7 cellular contexts compared by ENCODE assay signal in genomic region chr11:65915821-65916251, GRCh38. TPM values are rescaled to one million over a fixed set of nuclear protein-coding genes. Genes with fewer than 3 reads are reported as not detected.
DNase-seq lines count a peak whose midpoint lies in the region; FAIRE-seq and TF ChIP-seq lines count a peak whose summit lies in the region.

No MANE protein-coding gene starts in this region.

- peak overlapping the region; percentile 82 for H3K27ac ChIP-seq in brain microvascular endothelial cell
- peak overlapping the region; percentile 32 to 59 for H3K27ac ChIP-seq in kidney (ENCODE audit: low read depth in 2 of 2, low read length in 2 of 2)
- peak overlapping the region in 2 of 3 donors; percentile 46 to 73 for H3K27ac ChIP-seq in thyroid gland

- peak overlapping the region; percentile 32 for H3K4me3 ChIP-seq in brain microvascular endothelial cell (ENCODE audit: low read depth, low read length)
- no peak overlapping the region for H3K4me3 ChIP-seq in kidney (ENCODE audit: low read length in 2 of 2)
- no peak overlapping the region for H3K4me3 ChIP-seq in thyroid gland (replicated peaks in 1 of 3)

- H3K4me1 ChIP-seq in kidney (ENCODE audit: control insufficient read depth in 1 of 2, insufficient read depth in 1 of 2, low read depth in 1 of 2, low read length in 2 of 2) (peaks cover 20 to 42% of the 10 kb centered on the region in 2 donors), thyroid gland (peaks cover 24 to 52% of the 10 kb centered on the region in 2 donors)

- TF ChIP-seq CTCF in brain microvascular endothelial cell (IDR thresholded peaks at IDR 0.05; ENCODE audit: low read depth, low read length, missing control alignments) (no peak), kidney (IDR thresholded peaks at IDR 0.05; ENCODE audit: borderline replicate concordance, extremely low read depth, insufficient read depth) (no peak), thyroid gland (IDR thresholded peaks at IDR 0.05) (no peak)

- no peaks in the 10 kb centered on the region for H3K36me3 ChIP-seq in brain microvascular endothelial cell (replicated peaks)
- no peaks in the 10 kb centered on the region for H3K36me3 ChIP-seq in kidney (ENCODE audit: control insufficient read depth in 1 of 2, insufficient read depth in 2 of 2, low read length in 2 of 2)
- H3K36me3 ChIP-seq in thyroid gland: no peaks in the 10 kb centered on the region

- WGBS in thyroid gland, 2 donors: 45 to 56% methylated on average over 11 to 13 of the region's 13 CpGs

- no peak for TF ChIP-seq POLR2A in thyroid gland (IDR thresholded peaks at IDR 0.05)

- in situ Hi-C loops in brain microvascular endothelial cell (cut with HindIII; ENCODE audit: low pct_ligation_motif_present, low sequenced_read_pairs): no loop called here
- in situ Hi-C loops in KBM-7 (cut with MboI; ENCODE audit: low pct_unique_long_range_greater_than_20kb, low sequenced_read_pairs): no loop called here

- H3K9ac ChIP-seq in kidney (ENCODE audit: low read length in 2 of 2): no peak overlapping the region

- intact Hi-C loops in kidney (cut with DNase I) (no loop called here), thyroid gland (cut with DNase I) (loop anchor here (5.0 kb wide), 1 partner anchor 46 kb away; the partner anchor contains the start of gene SART1)

- no peak for FAIRE-seq in kidney (lab: Jason Lieb, UNC)

- no peaks in the 10 kb centered on the region for H3K9me3 ChIP-seq in kidney (ENCODE audit: control insufficient read depth in 1 of 2, low read length in 2 of 2)
- no peaks in the 10 kb centered on the region for H3K9me3 ChIP-seq in thyroid gland

- DNase-seq in HT-29 (ENCODE audit: low spot score) (peak; percentile 82), brain microvascular endothelial cell (peak; percentile 96), kidney (peak; percentile 92), thyroid gland (peak in 1 of 2 donors; percentile 42), GM19238 (ENCODE audit: insufficient read length, low spot score) (no peak), KBM-7 (no peak), superior temporal gyrus (ENCODE audit: extremely low spot score) (no peak)

- H3K27me3 ChIP-seq in brain microvascular endothelial cell (replicated peaks) (no peaks in the 10 kb centered on the region), thyroid gland (no peaks in the 10 kb centered on the region)

RNA-seq across cellular contexts. Expression of gene C11orf68, which starts 3.0 kb away (rescaled TPM):
- total RNA-seq in HT-29 (2014; rRNA removed; shearing (Covaris generic)): 21.7 and 24.5 TPM in 2 replicates
- total RNA-seq in kidney (38.0 TPM), thyroid gland (10 to 100 TPM; 17.7 to 27.1 (median 20.9) TPM)
- polyA plus RNA-seq in kidney (ENCODE audit: insufficient read depth, low read depth, low replicate concordance): 52.0 TPM

RNA-seq across cellular contexts. Expression of gene DRAP1, which starts 3.4 kb away (rescaled TPM):
- 208 and 228 TPM in 2 replicates for total RNA-seq in HT-29 (2014; rRNA removed; shearing (Covaris generic))
- total RNA-seq in kidney (51.2 TPM), thyroid gland (100 to 1,000 TPM in 3 of 4 donors, 10 to 100 TPM in 1; 82.0 to 184 (median 132) TPM)
- 150 TPM for polyA plus RNA-seq in kidney (ENCODE audit: insufficient read depth, low read depth, low replicate concordance)

RNA-seq across cellular contexts. Expression of gene FOSL1, which starts 15.6 kb away (rescaled TPM):
- 123 and 140 TPM in 2 replicates for total RNA-seq in HT-29 (2014; rRNA removed; shearing (Covaris generic))
- 3.2 TPM for total RNA-seq in kidney
- polyA plus RNA-seq in kidney (ENCODE audit: insufficient read depth, low read depth, low replicate concordance): 0.37 TPM
- total RNA-seq in thyroid gland: 1 to 10 TPM in 3 of 4 donors, under 1 TPM in 1; 0.33 to 1.6 (median 1.5) TPM

RNA-seq across cellular contexts. Expression of gene CCDC85B, which starts 25.4 kb away (rescaled TPM):
- total RNA-seq in HT-29 (2014; rRNA removed; shearing (Covaris generic)): 148 and 155 TPM in 2 replicates
- 26.1 TPM for total RNA-seq in kidney
- 31.8 TPM for polyA plus RNA-seq in kidney (ENCODE audit: insufficient read depth, low read depth, low replicate concordance)
- total RNA-seq in thyroid gland: 10 to 100 TPM; 29.8 to 73.8 (median 42.9) TPM

RNA-seq across cellular contexts. Expression of gene FIBP, which starts 27.6 kb away (rescaled TPM):
- 302 and 303 TPM in 2 replicates for total RNA-seq in HT-29 (2014; rRNA removed; shearing (Covaris generic))
- total RNA-seq in kidney (58.0 TPM), thyroid gland (100 to 1,000 TPM in 2 of 4 donors, 10 to 100 TPM in 2; 65.9 to 128 (median 109) TPM)
- polyA plus RNA-seq in kidney (ENCODE audit: insufficient read depth, low read depth, low replicate concordance): 105 TPM

Comparison
In these comparisons a context has a peak if more than half of its experiments do, and no peak if none do; other contexts are left out.
1. DNase-seq: peak in HT-29 (single experiment), brain microvascular endothelial cell (single experiment) and kidney (single experiment); none in GM19238 (single experiment), KBM-7 (single experiment) and superior temporal gyrus (single experiment).
2. RNA of gene FOSL1, which starts 15.6 kb away (total RNA-seq): 123 to 140 TPM in HT-29; 3.2 TPM in kidney (single experiment) and 0.33 to 1.6 TPM in thyroid gland; every median in the first group is over 10 times any median in the second.
3. Peak in every context shown above with its lines, with median percentiles within 50 percentile points of each other: H3K27ac ChIP-seq.